In genomic region chr11:77039491-77040400, GRCh38 we compare ENCODE assay signal across 8 cellular contexts. TPM values are rescaled to one million over a fixed set of nuclear protein-coding genes. Genes with fewer than 3 reads are reported as not detected.
DNase-seq lines count a peak whose midpoint lies in the region; ATAC-seq and TF ChIP-seq lines count a peak whose summit lies in the region.

No MANE protein-coding gene starts in this region.

- CTCF ChIA-PET in HCT116 (lab: Charles Lee): interaction anchor here (0.7 to 1.1 kb wide), 2 partner anchors 120 to 121 kb away, joined by 3 to 4 read pairs; no protein-coding TSS in a partner anchor

- DNase-seq in AG09309 (ENCODE audit: low read depth): no peak
- DNase-seq in HCT116 (ENCODE audit: low read depth, low spot score): no peak
- DNase-seq in astrocyte of the cerebellum (ENCODE audit: low read depth): no peak
- DNase-seq in iris pigment epithelial cell (ENCODE audit: low read depth): peak; percentile 51
- peak; percentile 19 for DNase-seq in stimulated activated CD4-positive, alpha-beta T cell treated with anti-CD3 and anti-CD28 coated beads, Interleukin-4, amount 100 ng/mL, for 1 hour
- no peak for DNase-seq in superior temporal gyrus (ENCODE audit: extremely low spot score)

- H3K27me3 ChIP-seq in HCT116 (ENCODE audit: insufficient read depth, low read length): no peaks in the 10 kb centered on the region

- H3K27ac ChIP-seq in HCT116 (ENCODE audit: low read depth, low read length): no peak overlapping the region

- H3K79me2 ChIP-seq in HCT116 (ENCODE audit: insufficient read depth, low read length): no peaks in the 10 kb centered on the region

- H3K4me2 ChIP-seq in HCT116 (ENCODE audit: low read length): no peak overlapping the region

- intact Hi-C loops in HCT116 (cut with micrococcal nuclease): no loop called here

- TF ChIP-seq RAD21 in HCT116 (IDR thresholded peaks at IDR 0.05; ENCODE audit: low read depth): peak; percentile 35

- no peaks in the 10 kb centered on the region for H3K36me3 ChIP-seq in HCT116 (ENCODE audit: control insufficient read depth in 1 of 2, insufficient read depth in 2 of 2, low read length in 2 of 2)

- H3K4me3 ChIP-seq in AG09309 (ENCODE audit: control insufficient read depth, low read depth, low read length) (peak overlapping the region; percentile 20), HCT116 (replicated peaks in 1 of 2; ENCODE audit: low read depth in 1 of 2, low read length in 2 of 2) (no peak overlapping the region), astrocyte of the cerebellum (ENCODE audit: low read depth, low read length) (peak overlapping the region; percentile 27)

- no peaks in the 10 kb centered on the region for H3K9me3 ChIP-seq in HCT116 (ENCODE audit: control insufficient read depth in 1 of 2, insufficient read depth in 1 of 2, low read depth in 1 of 2, low read length in 2 of 2)

- H3K9me2 ChIP-seq in HCT116 (ENCODE audit: insufficient read depth): no peaks in the 10 kb centered on the region

- no peak for TF ChIP-seq POLR2A in HCT116 (IDR thresholded peaks at IDR 0.05; ENCODE audit: borderline replicate concordance, extremely low read depth, insufficient read depth, insufficient read length)

- RAD21 ChIA-PET in HCT116 (lab: Charles Lee; ENCODE audit: low non-redundant PET in 1 of 2, low total read pairs in 2 of 2, uncharacterized antibody in 2 of 2, unreplicated experiment in 2 of 2): no interaction called here

- peaks cover 4 to 14% of the 10 kb centered on the region in 2 experiments; a peak in 3 of 4 replicates for H3K4me1 ChIP-seq in HCT116 (ENCODE audit: control insufficient read depth in 1 of 2, insufficient read depth in 2 of 2, low read length in 2 of 2)

- in situ Hi-C loops in astrocyte of the cerebellum (cut with HindIII; ENCODE audit: low sequenced_read_pairs): no loop called here

- H2AFZ ChIP-seq in HCT116 (ENCODE audit: low read depth, low read length, poor library complexity, severe bottlenecking): no peak overlapping the region

- POLR2A ChIA-PET in HCT116 (lab: Charles Lee): no interaction called here

- H4K20me1 ChIP-seq in HCT116 (ENCODE audit: insufficient read depth): no peaks in the 10 kb centered on the region

- no peak for ATAC-seq in HCT116
- ATAC-seq in GM21619 (IDR thresholded peaks at IDR 0.05; ENCODE audit: unreplicated experiment): no peak
- no peak for ATAC-seq in HG03565 (IDR thresholded peaks at IDR 0.05; ENCODE audit: unreplicated experiment)

- peak; percentile 73 for TF ChIP-seq CTCF in AG09309 (IDR thresholded peaks at IDR 0.05; ENCODE audit: control insufficient read depth, insufficient read depth, low read depth, low read length, missing control alignments)
- TF ChIP-seq CTCF in HCT116 (IDR thresholded peaks at IDR 0.05 in 2 of 3, conservative IDR thresholded peaks at IDR 0.05 in 1 of 3; ENCODE audit: borderline replicate concordance in 1 of 3, insufficient read depth in 1 of 3, low read depth in 2 of 3, low read length in 2 of 3): peak in 2 of 3 experiments; percentile 36 to 38; a peak in 2 of 6 replicates
- TF ChIP-seq CTCF in astrocyte of the cerebellum (IDR thresholded peaks at IDR 0.05; ENCODE audit: low read depth, low read length, missing control alignments): peak; percentile 64

- H3K9ac ChIP-seq in HCT116 (ENCODE audit: low read length): no peak overlapping the region

- BruUV-seq in HCT116 (replicated peaks; lab: Mats Ljungman, UMichigan): no TSS peak

TF ChIP-seq in HCT116, 20 proteins besides CTCF, POLR2A, EP300 and RAD21:
- no peak for TF ChIP-seq JUND (IDR thresholded peaks at IDR 0.05)
- no peak for TF ChIP-seq SP1 (IDR thresholded peaks at IDR 0.05; ENCODE audit: low read depth)
- TF ChIP-seq ZFX (IDR thresholded peaks at IDR 0.05): no peak
- no peak for TF ChIP-seq FOSL1 (IDR thresholded peaks at IDR 0.05; ENCODE audit: low read depth)
- no peak for TF ChIP-seq TCF7L2 (IDR thresholded peaks at IDR 0.05; ENCODE audit: borderline replicate concordance, extremely low read depth, insufficient read depth, insufficient read length)
- TF ChIP-seq EZH2phosphoT487 (IDR thresholded peaks at IDR 0.05; ENCODE audit: borderline replicate concordance): no peak
- TF ChIP-seq, protein P1, sequence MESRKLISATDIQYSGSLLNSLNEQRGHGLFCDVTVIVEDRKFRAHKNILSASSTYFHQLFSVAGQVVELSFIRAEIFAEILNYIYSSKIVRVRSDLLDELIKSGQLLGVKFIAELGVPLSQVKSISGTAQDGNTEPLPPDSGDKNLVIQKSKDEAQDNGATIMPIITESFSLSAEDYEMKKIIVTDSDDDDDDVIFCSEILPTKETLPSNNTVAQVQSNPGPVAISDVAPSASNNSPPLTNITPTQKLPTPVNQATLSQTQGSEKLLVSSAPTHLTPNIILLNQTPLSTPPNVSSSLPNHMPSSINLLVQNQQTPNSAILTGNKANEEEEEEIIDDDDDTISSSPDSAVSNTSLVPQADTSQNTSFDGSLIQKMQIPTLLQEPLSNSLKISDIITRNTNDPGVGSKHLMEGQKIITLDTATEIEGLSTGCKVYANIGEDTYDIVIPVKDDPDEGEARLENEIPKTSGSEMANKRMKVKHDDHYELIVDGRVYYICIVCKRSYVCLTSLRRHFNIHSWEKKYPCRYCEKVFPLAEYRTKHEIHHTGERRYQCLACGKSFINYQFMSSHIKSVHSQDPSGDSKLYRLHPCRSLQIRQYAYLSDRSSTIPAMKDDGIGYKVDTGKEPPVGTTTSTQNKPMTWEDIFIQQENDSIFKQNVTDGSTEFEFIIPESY (IDR thresholded peaks at IDR 0.05; ENCODE audit: extremely low read depth, insufficient replicate concordance, low read length): no peak
- no peak for TF ChIP-seq MAX (IDR thresholded peaks at IDR 0.05)
- TF ChIP-seq YY1 (IDR thresholded peaks at IDR 0.05; ENCODE audit: extremely low read depth, insufficient replicate concordance, low read depth, low read length): no peak
- no peak for TF ChIP-seq ZNF274 (IDR thresholded peaks at IDR 0.05; ENCODE audit: low read depth, low read length)
- TF ChIP-seq CEBPB (IDR thresholded peaks at IDR 0.05; ENCODE audit: low read depth): no peak
- TF ChIP-seq SIN3A (IDR thresholded peaks at IDR 0.05; ENCODE audit: low read depth): no peak
- TF ChIP-seq EGR1 (IDR thresholded peaks at IDR 0.05; ENCODE audit: low read depth): no peak
- TF ChIP-seq ATF3 (IDR thresholded peaks at IDR 0.05): no peak
- no peak for TF ChIP-seq EZH2 (IDR thresholded peaks at IDR 0.05)

RNA-seq across cellular contexts. Expression of gene B3GNT6, which starts 5.5 kb away (rescaled TPM):
- total RNA-seq in HCT116 (2021; ENCODE audit: unreplicated experiment): not detected
- polyA plus RNA-seq in HCT116 (2012): not detected in 2 replicates

RNA-seq across cellular contexts. Expression of gene CAPN5, which starts 27.0 kb away (rescaled TPM):
- total RNA-seq in HCT116 (2021; ENCODE audit: unreplicated experiment): 8.6 TPM
- polyA plus RNA-seq in HCT116 (2012): 8.8 and 9.8 TPM in 2 replicates

Comparison
In these comparisons a context has a peak if more than half of its experiments do, and no peak if none do; other contexts are left out.
1. DNase-seq: peak in iris pigment epithelial cell (single experiment) and stimulated activated CD4-positive, alpha-beta T cell treated with anti-CD3 and anti-CD28 coated beads, Interleukin-4, amount 100 ng/mL, for 1 hour (single experiment); none in AG09309 (single experiment), HCT116 (single experiment), astrocyte of the cerebellum (single experiment) and superior temporal gyrus (single experiment).
2. H3K4me3 ChIP-seq: peak in AG09309 (single experiment) and astrocyte of the cerebellum (single experiment); none in HCT116 (0 of 2).
3. Peak in every context shown above with its lines, with median percentiles within 50 percentile points of each other: CTCF ChIP-seq.